27 cellular contexts compared by ENCODE assay signal in genomic region chr1:213939888-213940287, GRCh38. TPM values are rescaled to one million over a fixed set of nuclear protein-coding genes. Genes with fewer than 3 reads are reported as not detected.
"Had no signal": no experiment of that assay in that cellular context is flagged by ENCODE, and none has a peak within 500 bp of the region (broad histone marks: within the 10 kb centered on the region; RNA-seq: fewer than 3 reads in every experiment).

No MANE protein-coding gene starts in this region.

- H3K36me3 ChIP-seq: adrenal gland had no signal

- H3K27ac ChIP-seq: adrenal gland, SK-N-MC, VCaP had no signal

- H3K9me3 ChIP-seq: adrenal gland had no signal

- H3K4me3 ChIP-seq: adrenal gland, SK-N-MC had no signal

- H3K4me1 ChIP-seq: adrenal gland had no signal

- H3K27me3 ChIP-seq: adrenal gland had no signal

- DNase-seq: activated CD4-positive, alpha-beta memory T cell treated with anti-CD3 and anti-CD28 coated beads, Interleukin-2, amount 10 ng/mL, durations not matched to agents 7 days and 5 days; activated CD4-positive, alpha-beta T cell treated with anti-CD3 and anti-CD28 coated beads for 36 hours; activated CD4-positive, alpha-beta T cell treated with anti-CD3 and anti-CD28 coated beads, Interleukin-2, amount 50 U/mL, for 1 hour; activated gamma-delta T cell treated with Interleukin-2 at 50 U/mL for 16 hours; activated naive CD4-positive, alpha-beta T cell treated with anti-CD3 and anti-CD28 coated beads, Interleukin-2, amount 10 ng/mL, durations not matched to agents 7 days and 5 days; activated naive CD8-positive, alpha-beta T cell treated with anti-CD3 and anti-CD28 coated beads, Interleukin-2, amount 10 ng/mL, durations not matched to agents 7 days and 5 days; activated T-cell treated with anti-CD3 and anti-CD28 coated beads for 4 hours; activated T-cell treated with anti-CD3 and anti-CD28 coated beads, Interleukin-2, amount 50 U/mL, for 48 hours; adrenal gland; anterior cingulate cortex; cerebellar nuclear complex; NCI-H1048; NCI-H2029; NCI-H2107; NCI-H526; NCI-H774; NK-92 treated with Interleukin-12 subunit alpha and Interleukin-12 subunit beta, amount 100 ng/mL, for 24 hours; OCI-M1; RPMI8226; T-helper 1 cell had no signal

- ATAC-seq: activated CD4-positive, alpha-beta T cell treated with anti-CD3 and anti-CD28 coated beads for 36 hours; Panc1; Right ventricle myocardium inferior had no signal

RNA-seq across cellular contexts. Expression of gene PROX1, which starts 47.9 kb away (rescaled TPM):
- total RNA-seq: activated CD8-positive, alpha-beta memory T cell treated with anti-CD3 and anti-CD28 coated beads for 36 hours; activated naive CD8-positive, alpha-beta T cell treated with anti-CD3 and anti-CD28 coated beads, Interleukin-2, amount 10 ng/mL, durations not matched to agents 7 days and 5 days; activated T-helper 2 cell treated with anti-CD3 and anti-CD28 coated beads, Interferon-gamma antibody, Interleukin-2, Interleukin-4, amounts not matched to agents 10 μg/mL and 5 μg/mL and 100 μg/mL, durations not matched to agents 14 hours and 24 hours and 36 hours; T-helper 2 cell treated with Interferon-gamma antibody and Interleukin-4, amounts not matched to agents 100 ng/mL and 5 ng/mL, for 36 hours had no signal
